Comparison of ENCODE assay signal across 2 cellular contexts in the genomic region with DNA sequence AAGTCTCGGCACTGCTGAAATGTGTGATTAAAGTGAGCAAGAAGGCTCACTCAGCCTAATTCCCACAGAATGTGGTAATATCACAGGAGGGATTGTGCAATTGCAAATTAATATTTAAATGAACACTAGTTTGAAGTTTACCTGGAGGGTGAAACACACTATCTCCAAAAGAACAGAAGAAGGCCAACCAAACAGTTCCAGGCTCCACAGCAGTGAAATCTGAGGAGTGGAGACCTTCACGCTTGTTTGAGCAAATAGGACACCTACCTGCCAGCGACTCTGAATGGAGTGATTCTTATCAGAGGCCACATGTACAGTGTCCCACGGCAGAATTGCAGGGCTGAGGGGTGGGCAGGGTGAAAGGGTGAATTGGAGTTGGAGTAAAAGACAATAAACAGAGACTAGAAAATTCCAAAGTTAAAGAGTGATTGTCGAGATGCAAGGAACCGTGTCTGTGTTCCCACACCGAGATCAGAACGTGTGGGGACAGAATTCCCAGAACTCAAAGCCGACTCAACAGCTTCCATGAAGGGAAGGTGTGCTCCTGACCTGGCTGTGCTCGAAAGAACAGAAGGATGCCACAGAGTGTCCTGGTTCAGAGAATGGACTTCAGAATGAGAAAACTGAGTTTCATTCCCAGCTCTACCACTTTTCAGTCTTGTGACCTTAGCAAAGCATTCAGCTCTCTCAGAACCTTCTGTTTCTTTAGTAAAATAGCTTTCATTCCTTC.
TF ChIP-seq lines count a peak whose summit lies in the region.

No MANE protein-coding gene starts in this region.

TF ChIP-seq in Ishikawa, 13 proteins besides CTCF, POLR2A, EP300 and RAD21 (continued from another document):
- TF ChIP-seq TCF12 (IDR thresholded peaks at IDR 0.05; ENCODE audit: low read depth): peak; percentile 68
- TF ChIP-seq EGR1 (IDR thresholded peaks at IDR 0.05): no peak
- TF ChIP-seq TAF1 (IDR thresholded peaks at IDR 0.05; ENCODE audit: low read depth): no peak
- TF ChIP-seq, protein P1, sequence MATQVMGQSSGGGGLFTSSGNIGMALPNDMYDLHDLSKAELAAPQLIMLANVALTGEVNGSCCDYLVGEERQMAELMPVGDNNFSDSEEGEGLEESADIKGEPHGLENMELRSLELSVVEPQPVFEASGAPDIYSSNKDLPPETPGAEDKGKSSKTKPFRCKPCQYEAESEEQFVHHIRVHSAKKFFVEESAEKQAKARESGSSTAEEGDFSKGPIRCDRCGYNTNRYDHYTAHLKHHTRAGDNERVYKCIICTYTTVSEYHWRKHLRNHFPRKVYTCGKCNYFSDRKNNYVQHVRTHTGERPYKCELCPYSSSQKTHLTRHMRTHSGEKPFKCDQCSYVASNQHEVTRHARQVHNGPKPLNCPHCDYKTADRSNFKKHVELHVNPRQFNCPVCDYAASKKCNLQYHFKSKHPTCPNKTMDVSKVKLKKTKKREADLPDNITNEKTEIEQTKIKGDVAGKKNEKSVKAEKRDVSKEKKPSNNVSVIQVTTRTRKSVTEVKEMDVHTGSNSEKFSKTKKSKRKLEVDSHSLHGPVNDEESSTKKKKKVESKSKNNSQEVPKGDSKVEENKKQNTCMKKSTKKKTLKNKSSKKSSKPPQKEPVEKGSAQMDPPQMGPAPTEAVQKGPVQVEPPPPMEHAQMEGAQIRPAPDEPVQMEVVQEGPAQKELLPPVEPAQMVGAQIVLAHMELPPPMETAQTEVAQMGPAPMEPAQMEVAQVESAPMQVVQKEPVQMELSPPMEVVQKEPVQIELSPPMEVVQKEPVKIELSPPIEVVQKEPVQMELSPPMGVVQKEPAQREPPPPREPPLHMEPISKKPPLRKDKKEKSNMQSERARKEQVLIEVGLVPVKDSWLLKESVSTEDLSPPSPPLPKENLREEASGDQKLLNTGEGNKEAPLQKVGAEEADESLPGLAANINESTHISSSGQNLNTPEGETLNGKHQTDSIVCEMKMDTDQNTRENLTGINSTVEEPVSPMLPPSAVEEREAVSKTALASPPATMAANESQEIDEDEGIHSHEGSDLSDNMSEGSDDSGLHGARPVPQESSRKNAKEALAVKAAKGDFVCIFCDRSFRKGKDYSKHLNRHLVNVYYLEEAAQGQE (IDR thresholded peaks at IDR 0.05; ENCODE audit: low read depth): no peak
- TF ChIP-seq FOXM1 (IDR thresholded peaks at IDR 0.05; ENCODE audit: borderline replicate concordance, low read depth): peak; percentile 49; the same call in 1 of the 2 replicates
- peak; percentile 65 for TF ChIP-seq TEAD4 (IDR thresholded peaks at IDR 0.05)
- TF ChIP-seq CEBPB (IDR thresholded peaks at IDR 0.05): peak; percentile 91

TF ChIP-seq in GM12878, 131 proteins besides CTCF, POLR2A, EP300 and RAD21 (continued from another document):
- TF ChIP-seq NR2F1 (conservative IDR thresholded peaks at IDR 0.05): no peak
